19 cellular contexts compared by ENCODE assay signal in the genomic region with DNA sequence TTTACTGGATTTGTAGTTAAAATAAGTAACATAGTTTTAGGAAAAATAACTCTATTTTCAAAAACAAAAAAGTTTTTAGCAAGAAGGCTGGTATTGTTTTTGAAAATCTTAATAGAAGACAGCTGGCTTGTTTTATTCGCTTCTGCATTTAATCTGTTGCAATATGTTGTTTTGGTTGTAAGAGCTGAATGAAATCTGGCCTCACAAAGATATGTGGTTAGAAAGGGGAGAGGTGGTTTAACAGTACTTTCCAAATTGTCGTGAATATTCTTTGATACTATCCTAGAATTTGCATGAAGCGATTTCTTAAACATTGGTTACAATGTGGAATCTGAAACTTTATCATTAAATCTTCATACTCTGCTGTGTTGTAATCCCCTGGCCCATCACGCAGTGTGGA.
"Had no signal": no experiment of that assay in that cellular context is flagged by ENCODE, and none has a peak within 500 bp of the region (broad histone marks: within the 10 kb centered on the region; RNA-seq: fewer than 3 reads in every experiment).

No MANE protein-coding gene starts in this region.

- H3K9me3 ChIP-seq: adrenal gland, esophagus squamous epithelium, thoracic aorta had no signal

- H3K4me1 ChIP-seq: adrenal gland, ascending aorta, esophagus squamous epithelium had no signal

- H3K36me3 ChIP-seq: adrenal gland, ascending aorta, brain microvascular endothelial cell, esophagus squamous epithelium, thoracic aorta had no signal

- H3K4me3 ChIP-seq: adrenal gland, ascending aorta, esophagus squamous epithelium, hepatocyte, thoracic aorta had no signal

- DNase-seq: activated CD4-positive, alpha-beta T cell treated with anti-CD3 and anti-CD28 coated beads for 1 hour; activated CD4-positive, alpha-beta T cell treated with anti-CD3 and anti-CD28 coated beads, Interleukin-2, amount 50 U/mL, for 1 hour; activated CD8-positive, alpha-beta T cell treated with anti-CD3 and anti-CD28 coated beads, Interleukin-2, amount 10 ng/mL, durations not matched to agents 7 days and 5 days; adrenal gland; brain microvascular endothelial cell; central memory CD4-positive, alpha-beta T cell; esophagus squamous epithelium; glutamatergic neuron; midbrain; natural killer cell; retina; stimulated activated CD4-positive, alpha-beta T cell treated with anti-CD3 and anti-CD28 coated beads, Interleukin-2, amount 100 ng/mL, for 48 hours; stimulated activated CD8-positive, alpha-beta memory T cell treated with anti-CD3 and anti-CD28 coated beads, Interleukin-4, amount 100 ng/mL, for 48 hours; stimulated activated naive B cell treated with anti-CD40 and anti-IgM and Interleukin-4, amounts not matched to agents 10 μg/mL and 1 μg/mL and 100 μg/mL, for 72 hours; T-helper 9 cell had no signal

- ATAC-seq: activated CD8-positive, alpha-beta T cell treated with anti-CD3 and anti-CD28 coated beads, Interleukin-2, amount 10 ng/mL, durations not matched to agents 7 days and 5 days; activated naive CD4-positive, alpha-beta T cell treated with anti-CD3 and anti-CD28 coated beads, Interleukin-2, amount 50 U/mL, for 72 hours; natural killer cell; stimulated activated naive B cell treated with anti-CD40 and anti-IgM and Interleukin-4, amounts not matched to agents 10 μg/mL and 1 μg/mL and 100 μg/mL, for 72 hours had no signal

- H3K27me3 ChIP-seq: adrenal gland, ascending aorta, brain microvascular endothelial cell, hepatocyte had no signal
